Comparison of ENCODE assay signal across 17 cellular contexts in the genomic region with DNA sequence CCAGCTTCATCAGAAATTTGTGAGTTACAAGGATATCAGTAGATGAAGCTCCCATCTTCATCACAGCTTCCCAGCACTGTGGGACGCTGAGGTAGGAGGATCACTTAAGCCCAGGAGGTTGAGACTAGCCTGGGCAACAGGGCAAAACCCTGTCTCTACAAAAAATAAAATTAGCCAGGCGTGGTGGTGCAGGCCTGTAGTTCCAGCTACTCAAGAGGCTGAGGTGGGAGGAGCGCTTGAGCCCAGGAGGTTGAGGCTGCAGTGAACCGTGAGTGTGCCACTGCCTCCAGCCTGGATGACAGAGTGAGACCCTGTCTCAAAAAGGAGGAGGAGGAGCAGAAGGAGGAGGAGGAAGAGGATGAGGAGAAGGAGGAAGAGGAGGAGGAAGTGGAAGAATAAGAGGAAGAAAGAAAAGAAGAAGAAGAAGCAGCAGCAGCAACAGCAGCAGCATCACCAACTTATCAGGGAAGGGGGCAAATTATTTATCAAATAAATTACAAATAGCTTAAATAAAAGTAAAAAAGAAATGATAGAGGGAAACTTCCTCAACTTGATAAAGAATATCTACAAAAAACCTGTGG.
"Had no signal": no experiment of that assay in that cellular context is flagged by ENCODE, and none has a peak within 500 bp of the region (broad histone marks: within the 10 kb centered on the region; RNA-seq: fewer than 3 reads in every experiment).

No MANE protein-coding gene starts in this region.

- H3K4me1 ChIP-seq: tibial nerve, uterus had no signal

- H3K4me3 ChIP-seq: adrenal gland, mucosa of descending colon, pancreas, tibial nerve, uterus had no signal

- DNase-seq: activated CD4-positive, alpha-beta T cell treated with anti-CD3 and anti-CD28 coated beads, Interleukin-2, amount 50 U/mL, for 4 hours; activated gamma-delta T cell; adrenal gland; effector memory CD8-positive, alpha-beta T cell; hippocampal formation; mucosa of descending colon; naive B cell; pancreas; stimulated activated CD8-positive, alpha-beta memory T cell treated with anti-CD3 and anti-CD28 coated beads, Interleukin-4, amount 100 ng/mL, for 48 hours; stimulated activated naive CD4-positive, alpha-beta T cell; substantia nigra; SW 1271; T-helper 2 cell; uterus had no signal

- H3K27me3 ChIP-seq: adrenal gland, pancreas, tibial nerve, uterus had no signal

- H3K4me1 Mint-ChIP-seq: activated naive CD4-positive, alpha-beta T cell treated with anti-CD3 and anti-CD28 coated beads, Interleukin-2, amount 50 U/mL, for 24 hours had no signal

- H3K36me3 ChIP-seq: adrenal gland, pancreas, tibial nerve, uterus had no signal

- ATAC-seq: effector memory CD8-positive, alpha-beta T cell; mucosa of descending colon; pancreas had no signal

- H3K4me3 Mint-ChIP-seq: activated naive CD4-positive, alpha-beta T cell treated with anti-CD3 and anti-CD28 coated beads, Interleukin-2, amount 50 U/mL, for 24 hours; effector memory CD8-positive, alpha-beta T cell; memory B cell had no signal

- H3K9me3 Mint-ChIP-seq: activated naive CD4-positive, alpha-beta T cell treated with anti-CD3 and anti-CD28 coated beads, Interleukin-2, amount 50 U/mL, for 24 hours; effector memory CD8-positive, alpha-beta T cell; memory B cell had no signal

- H3K27ac Mint-ChIP-seq: activated naive CD4-positive, alpha-beta T cell treated with anti-CD3 and anti-CD28 coated beads, Interleukin-2, amount 50 U/mL, for 24 hours; memory B cell had no signal

- H3K27me3 Mint-ChIP-seq: activated naive CD4-positive, alpha-beta T cell treated with anti-CD3 and anti-CD28 coated beads, Interleukin-2, amount 50 U/mL, for 24 hours; effector memory CD8-positive, alpha-beta T cell; memory B cell had no signal

- H3K36me3 Mint-ChIP-seq: activated naive CD4-positive, alpha-beta T cell treated with anti-CD3 and anti-CD28 coated beads, Interleukin-2, amount 50 U/mL, for 24 hours; naive B cell had no signal

- H3K9me3 ChIP-seq: adrenal gland, mucosa of descending colon, pancreas, uterus had no signal
